Comparison of ENCODE assay signal across 8 cellular contexts in genomic region chr5:177472460-177473441, GRCh38. TPM values are rescaled to one million over a fixed set of nuclear protein-coding genes. Genes with fewer than 3 reads are reported as not detected.
DNase-seq lines count a peak whose midpoint lies in the region; ATAC-seq, FAIRE-seq and TF ChIP-seq lines count a peak whose summit lies in the region.

No MANE protein-coding gene starts in this region.

- BruUV-seq in MCF 10A (replicated peaks; lab: Mats Ljungman, UMichigan) = no TSS peak
- TSS peak; percentile 42 for BruUV-seq in HepG2 (replicated peaks; lab: Mats Ljungman, UMichigan)

- TF ChIP-seq CTCF in GM10266 (IDR thresholded peaks at IDR 0.05; ENCODE audit: control insufficient read depth, insufficient read depth, low read depth, missing control alignments) (peak; percentile 9), MCF 10A (IDR thresholded peaks at IDR 0.05; ENCODE audit: unreplicated experiment) (no peak), HepG2 (CRISPR knock-in tag; IDR thresholded peaks at IDR 0.05) (0 out of 2 replicates have a peak, but pooled peaks have one; percentile 11)

- H3K9ac ChIP-seq in HepG2 (ENCODE audit: insufficient read depth, low read depth, low read length) = peak overlapping the region; percentile 67

- FAIRE-seq in HepG2 (lab: Jason Lieb, UNC) = no peak

- H2AFZ ChIP-seq in HepG2 (ENCODE audit: low read length) = no peak overlapping the region

- CTCF ChIA-PET in T-cell (lab: Charles Lee) = interaction anchor here in 1 of 2 donors (0.8 to 0.9 kb wide), 2 partner anchors 25 to 82 kb away, joined by 3 read pairs; partner anchors contain the start of gene PDLIM7
- CTCF ChIA-PET in MCF 10A (lab: Yijun Ruan, JAX) = interaction anchor here (0.5 to 5.9 kb wide), 15 partner anchors 16 to 1591 kb away, joined by 3 to 65 read pairs (median 4); partner anchors contain the start of genes F12 and PDLIM7
- CTCF ChIA-PET in HepG2 (lab: Yijun Ruan, JAX; ENCODE audit: low intra/inter-chr PET ratio, low total read pairs) = no interaction called here

- H3K4me1 Mint-ChIP-seq in T-cell (peaks cover 37 to 43% (median 41%) of the 10 kb centered on the region in 3 donors), MCF 10A (ENCODE audit: insufficient read depth, unreplicated experiment) (peaks cover 50% of the 10 kb centered on the region)
- peaks cover 73% of the 10 kb centered on the region for H3K4me1 Mint-ChIP-seq in stimulated activated effector memory CD8-positive, alpha-beta T cell treated with anti-CD3 and anti-CD28 coated beads, Interleukin-12 subunit alpha, Interleukin-12 subunit beta, amount 100 ng/mL, for 72 hours

- H3K27ac Mint-ChIP-seq in T-cell (no peak overlapping the region), MCF 10A (ENCODE audit: low read depth, unreplicated experiment) (no peak overlapping the region)
- H3K27ac Mint-ChIP-seq in stimulated activated effector memory CD8-positive, alpha-beta T cell treated with anti-CD3 and anti-CD28 coated beads, Interleukin-12 subunit alpha, Interleukin-12 subunit beta, amount 100 ng/mL, for 72 hours = peak overlapping the region; percentile 86

- H3K79me2 ChIP-seq in HepG2 (ENCODE audit: insufficient read depth, low read length) = peaks cover 3% of the 10 kb centered on the region

- peaks cover 9% of the 10 kb centered on the region; the same call in 1 of the 2 replicates for H4K20me1 ChIP-seq in HepG2 (ENCODE audit: insufficient read depth, low read length)

- H3K4me3 ChIP-seq in HepG2 (replicated peaks in 1 of 3; ENCODE audit: insufficient read depth in 1 of 3, low read depth in 2 of 3, low read length in 3 of 3) = peak overlapping the region; percentile 65 to 77 (median 73)

- POLR2A ChIA-PET in T-cell (lab: Charles Lee) (interaction anchor here in 1 of 2 donors (0.5 kb wide), 1 partner anchor 520 kb away, joined by 5 read pairs; no protein-coding TSS in a partner anchor), MCF 10A (lab: Yijun Ruan, JAX) (interaction anchor here (0.7 to 2.8 kb wide), 5 partner anchors 10 to 30 kb away, joined by 3 to 14 read pairs (median 5); partner anchors contain the start of gene PDLIM7), HepG2 (lab: Yijun Ruan, JAX) (interaction anchor here (1.0 to 2.8 kb wide), 6 partner anchors 15 to 94 kb away, joined by 3 to 17 read pairs (median 7); no protein-coding TSS in a partner anchor)

- peak in 1 of 2 experiments; percentile 42; a peak in 1 of 4 replicates for TF ChIP-seq POLR2A in HepG2 (IDR thresholded peaks at IDR 0.05; ENCODE audit: insufficient read depth in 1 of 2, low read depth in 2 of 2, low read length in 2 of 2)

- H3K9me3 ChIP-seq in HepG2 (ENCODE audit: low read length) = no peaks in the 10 kb centered on the region

- H3K4me1 ChIP-seq in HepG2 (ENCODE audit: insufficient read depth, low read length) = peaks cover 56% of the 10 kb centered on the region

- peak overlapping the region; percentile 69 to 76 (median 69) for H3K4me3 Mint-ChIP-seq in T-cell
- peak overlapping the region; percentile 74 for H3K4me3 Mint-ChIP-seq in MCF 10A (ENCODE audit: unreplicated experiment)
- H3K4me3 Mint-ChIP-seq in stimulated activated effector memory CD8-positive, alpha-beta T cell treated with anti-CD3 and anti-CD28 coated beads, Interleukin-12 subunit alpha, Interleukin-12 subunit beta, amount 100 ng/mL, for 72 hours = peak overlapping the region; percentile 79

- no peak for TF ChIP-seq RAD21 in HepG2 (CRISPR knock-in tag; IDR thresholded peaks at IDR 0.05)

- no peak overlapping the region for H3K27ac ChIP-seq in HepG2 (ENCODE audit: extremely low read length, insufficient read depth, low read length)

- TF ChIP-seq EP300 in HepG2 (IDR thresholded peaks at IDR 0.05; ENCODE audit: low read depth in 2 of 2, low read length in 2 of 2) (no peak), HepG2 (CRISPR knock-in tag; IDR thresholded peaks at IDR 0.05; ENCODE audit: borderline replicate concordance) (no peak)

- WGBS in HepG2 (ENCODE audit: low lambda C conversion rate) = 3% methylated on average over 6 of the region's 93 CpGs

- H3K27me3 Mint-ChIP-seq in T-cell (peaks cover 0 to 5% of the 10 kb centered on the region in 2 donors), MCF 10A (ENCODE audit: insufficient read depth, unreplicated experiment) (no peaks in the 10 kb centered on the region)

- H3K36me3 Mint-ChIP-seq in T-cell = no peaks in the 10 kb centered on the region
- peaks cover 3% of the 10 kb centered on the region for H3K36me3 Mint-ChIP-seq in MCF 10A (ENCODE audit: insufficient read depth, unreplicated experiment)
- H3K36me3 Mint-ChIP-seq in stimulated activated effector memory CD8-positive, alpha-beta T cell treated with anti-CD3 and anti-CD28 coated beads, Interleukin-12 subunit alpha, Interleukin-12 subunit beta, amount 100 ng/mL, for 72 hours = peaks cover 17% of the 10 kb centered on the region

- no peaks in the 10 kb centered on the region for H3K27me3 ChIP-seq in HepG2 (ENCODE audit: control insufficient read depth in 1 of 2, insufficient read depth in 2 of 2, low read length in 2 of 2)

- intact Hi-C loops in MCF 10A (cut with micrococcal nuclease) = no loop called here
- intact Hi-C loops in HepG2 (cut with micrococcal nuclease; ENCODE audit: unreplicated experiment) = no loop called here
- intact Hi-C loops in posterior vena cava (cut with DNase I) = loop anchor here in 1 of 2 donors (2.0 kb wide), 1 partner anchor 16 kb away; no protein-coding TSS in a partner anchor

- peak; percentile 94 for DNase-seq in GM10266 (ENCODE audit: extremely low spot score)
- DNase-seq in T-cell = peak in 33 of 34 experiments; percentile 27 to 64 (median 48)
- DNase-seq in MCF 10A (ENCODE audit: unreplicated experiment) = no peak
- DNase-seq in HepG2 (ENCODE audit: low spot score) = peak; percentile 25
- DNase-seq in stimulated activated effector memory CD8-positive, alpha-beta T cell treated with anti-CD3 and anti-CD28 coated beads, Interleukin-12 subunit alpha, Interleukin-12 subunit beta, amount 100 ng/mL, for 72 hours (ENCODE audit: low spot score in 2 of 2) = peak; percentile 63 to 86
- DNase-seq in posterior vena cava (ENCODE audit: low spot score) = no peak

- in situ Hi-C loops in HepG2 (cut with HindIII; ENCODE audit: extremely low pct_ligation_motif_present, low pct_unique_long_range_greater_than_20kb) = loop anchor here (25.0 kb wide), 1 partner anchor 360 kb away; no protein-coding TSS in a partner anchor

- H3K4me2 ChIP-seq in HepG2 (ENCODE audit: low read depth, low read length) = peak overlapping the region; percentile 92

- ATAC-seq in HG02884 (IDR thresholded peaks at IDR 0.05; ENCODE audit: unreplicated experiment) = peak; percentile 45
- ATAC-seq in T-cell (replicated peaks in 1 of 4) = peak; percentile 54 to 61 (median 59)
- ATAC-seq in HepG2 = peak; percentile 26
- peak; percentile 81 for ATAC-seq in stimulated activated effector memory CD8-positive, alpha-beta T cell treated with anti-CD3 and anti-CD28 coated beads, Interleukin-12 subunit alpha, Interleukin-12 subunit beta, amount 100 ng/mL, for 72 hours
- ATAC-seq in GM19328 (IDR thresholded peaks at IDR 0.05; ENCODE audit: unreplicated experiment) = no peak

- no peaks in the 10 kb centered on the region for H3K9me3 Mint-ChIP-seq in T-cell
- no peaks in the 10 kb centered on the region for H3K9me3 Mint-ChIP-seq in MCF 10A (ENCODE audit: unreplicated experiment)
- H3K9me3 Mint-ChIP-seq in stimulated activated effector memory CD8-positive, alpha-beta T cell treated with anti-CD3 and anti-CD28 coated beads, Interleukin-12 subunit alpha, Interleukin-12 subunit beta, amount 100 ng/mL, for 72 hours = no peaks in the 10 kb centered on the region

- H3K36me3 ChIP-seq in HepG2 (replicated peaks in 1 of 2; ENCODE audit: control insufficient read depth in 1 of 2, insufficient read depth in 2 of 2, low read length in 2 of 2) = no peaks in the 10 kb centered on the region

RNA-seq across cellular contexts. Expression of gene DBN1, which starts 0.7 kb away (rescaled TPM):
- 10 to 100 TPM; 11.6 to 41.3 (median 21.1) TPM for total RNA-seq in T-cell
- 149 and 165 TPM in 2 replicates for total RNA-seq in MCF 10A (2022)
- 15.7 and 37.3 TPM in 2 replicates for total RNA-seq in HepG2 (2016; rRNA removed; fragmentation: Illumina TruSeq; extraction: Trizol)
- total RNA-seq in HepG2 (2016; cell fraction: cytosol; rRNA removed; fragmentation: Illumina TruSeq; extraction: Trizol; ENCODE audit: low read depth) = 6.9 and 9.3 TPM in 2 replicates
- total RNA-seq in HepG2 (2016; cell fraction: insoluble cytoplasmic fraction; rRNA removed; fragmentation: Illumina TruSeq; extraction: Trizol) = 12.8 and 37.5 TPM in 2 replicates
- 12.9 and 15.2 TPM in 2 replicates for total RNA-seq in HepG2 (2016; cell fraction: membrane; rRNA removed; fragmentation: Illumina TruSeq; extraction: Trizol)
- 33.8 and 39.3 TPM in 2 replicates for total RNA-seq in HepG2 (2016; cell fraction: nucleus; rRNA removed; fragmentation: Illumina TruSeq; extraction: Trizol)
- 27.0 and 30.9 TPM in 2 replicates for polyA plus RNA-seq in HepG2 (2011; rRNA removed)
- 14.1 and 18.1 TPM in 2 replicates for polyA plus RNA-seq in HepG2 (2011; cell fraction: cytosol; rRNA removed)
- polyA plus RNA-seq in HepG2 (2011; cell fraction: nucleus; rRNA removed) = 167 and 276 TPM in 2 replicates
- 16.5 and 21.1 TPM in 2 replicates for polyA plus RNA-seq in HepG2 (2012)
- polyA plus RNA-seq in HepG2 (2016; cell fraction: cytosol; fragmentation: Illumina TruSeq; extraction: Trizol; ENCODE audit: low read depth) = 7.2 and 8.7 TPM in 2 replicates
- 16.0 and 21.2 TPM in 2 replicates for polyA plus RNA-seq in HepG2 (2016; cell fraction: insoluble cytoplasmic fraction; fragmentation: Illumina TruSeq; extraction: Trizol; ENCODE audit: low read depth)
- 11.4 and 15.4 TPM in 2 replicates for polyA plus RNA-seq in HepG2 (2016; cell fraction: membrane; fragmentation: Illumina TruSeq; extraction: Trizol; ENCODE audit: low read depth)
- polyA plus RNA-seq in HepG2 (2016; cell fraction: nucleus; fragmentation: Illumina TruSeq; extraction: Trizol; ENCODE audit: insufficient read depth, low read depth) = 72.9 and 77.5 TPM in 2 replicates
- polyA minus RNA-seq in HepG2 (2011; rRNA and poly(A)+ RNA removed; ENCODE audit: low replicate concordance) = 30.4 and 47.5 TPM in 2 replicates
- polyA minus RNA-seq in HepG2 (2011; cell fraction: cytosol; rRNA and poly(A)+ RNA removed) = 13.2 and 16.4 TPM in 2 replicates
- 42.1 and 43.0 TPM in 2 replicates for polyA minus RNA-seq in HepG2 (2011; cell fraction: nucleus; rRNA and poly(A)+ RNA removed)
- 100 to 1,000 TPM in 1 of 2 donors, 10 to 100 TPM in 1; 94.9 to 121 TPM for total RNA-seq in posterior vena cava

RNA-seq across cellular contexts. Expression of gene PDLIM7, which starts 24.7 kb away (rescaled TPM):
- total RNA-seq in T-cell = 10 to 100 TPM in 4 of 5 donors, 1 to 10 TPM in 1; 9.8 to 17.8 (median 12.8) TPM
- 164 and 257 TPM in 2 replicates for total RNA-seq in MCF 10A (2022)
- total RNA-seq in HepG2 (2016; rRNA removed; fragmentation: Illumina TruSeq; extraction: Trizol) = 17.7 and 21.1 TPM in 2 replicates
- total RNA-seq in HepG2 (2016; cell fraction: cytosol; rRNA removed; fragmentation: Illumina TruSeq; extraction: Trizol; ENCODE audit: low read depth) = 6.1 and 8.5 TPM in 2 replicates
- total RNA-seq in HepG2 (2016; cell fraction: insoluble cytoplasmic fraction; rRNA removed; fragmentation: Illumina TruSeq; extraction: Trizol) = 14.8 and 20.5 TPM in 2 replicates
- 10.1 and 15.4 TPM in 2 replicates for total RNA-seq in HepG2 (2016; cell fraction: membrane; rRNA removed; fragmentation: Illumina TruSeq; extraction: Trizol)
- total RNA-seq in HepG2 (2016; cell fraction: nucleus; rRNA removed; fragmentation: Illumina TruSeq; extraction: Trizol) = 15.8 and 17.5 TPM in 2 replicates
- 31.3 and 38.4 TPM in 2 replicates for polyA plus RNA-seq in HepG2 (2011; rRNA removed)
- polyA plus RNA-seq in HepG2 (2011; cell fraction: cytosol; rRNA removed) = 16.0 and 26.2 TPM in 2 replicates
- 208 and 260 TPM in 2 replicates for polyA plus RNA-seq in HepG2 (2011; cell fraction: nucleus; rRNA removed)
- polyA plus RNA-seq in HepG2 (2012) = 13.5 and 20.9 TPM in 2 replicates
- 9.0 and 11.5 TPM in 2 replicates for polyA plus RNA-seq in HepG2 (2016; cell fraction: cytosol; fragmentation: Illumina TruSeq; extraction: Trizol; ENCODE audit: low read depth)
- polyA plus RNA-seq in HepG2 (2016; cell fraction: insoluble cytoplasmic fraction; fragmentation: Illumina TruSeq; extraction: Trizol; ENCODE audit: low read depth) = 21.0 and 30.6 TPM in 2 replicates
- 14.1 and 15.2 TPM in 2 replicates for polyA plus RNA-seq in HepG2 (2016; cell fraction: membrane; fragmentation: Illumina TruSeq; extraction: Trizol; ENCODE audit: low read depth)
- polyA plus RNA-seq in HepG2 (2016; cell fraction: nucleus; fragmentation: Illumina TruSeq; extraction: Trizol; ENCODE audit: insufficient read depth, low read depth) = 62.3 and 63.3 TPM in 2 replicates
- polyA minus RNA-seq in HepG2 (2011; rRNA and poly(A)+ RNA removed; ENCODE audit: low replicate concordance) = 26.3 and 38.9 TPM in 2 replicates
- 12.7 and 14.1 TPM in 2 replicates for polyA minus RNA-seq in HepG2 (2011; cell fraction: cytosol; rRNA and poly(A)+ RNA removed)
- 49.5 and 52.4 TPM in 2 replicates for polyA minus RNA-seq in HepG2 (2011; cell fraction: nucleus; rRNA and poly(A)+ RNA removed)
- 100 to 1,000 TPM; 448 to 580 TPM for total RNA-seq in posterior vena cava

RNA-seq across cellular contexts. Expression of gene PRR7, which starts 26.1 kb away (rescaled TPM):
- total RNA-seq in T-cell (10 to 100 TPM in 4 of 5 donors, 1 to 10 TPM in 1; 9.5 to 28.2 (median 12.3) TPM), MCF 10A (2022) (15.0 and 23.2 TPM in 2 replicates), HepG2 (2016; rRNA removed; fragmentation: Illumina TruSeq; extraction: Trizol) (3.9 and 5.0 TPM in 2 replicates), posterior vena cava (1 to 10 TPM in 1 of 2 donors, under 1 TPM in 1; 0.79 to 2.0 TPM)
- 16.0 and 17.8 TPM in 2 replicates for total RNA-seq in HepG2 (2016; cell fraction: cytosol; rRNA removed; fragmentation: Illumina TruSeq; extraction: Trizol; ENCODE audit: low read depth)
- 3.2 and 5.8 TPM in 2 replicates for total RNA-seq in HepG2 (2016; cell fraction: insoluble cytoplasmic fraction; rRNA removed; fragmentation: Illumina TruSeq; extraction: Trizol)
- total RNA-seq in HepG2 (2016; cell fraction: membrane; rRNA removed; fragmentation: Illumina TruSeq; extraction: Trizol) = 13.3 and 19.1 TPM in 2 replicates
- total RNA-seq in HepG2 (2016; cell fraction: nucleus; rRNA removed; fragmentation: Illumina TruSeq; extraction: Trizol) = 2.0 and 2.5 TPM in 2 replicates
- polyA plus RNA-seq in HepG2 (2011; rRNA removed) = 4.8 and 6.7 TPM in 2 replicates
- polyA plus RNA-seq in HepG2 (2011; cell fraction: cytosol; rRNA removed) = 6.4 and 16.7 TPM in 2 replicates
- 14.7 and 21.3 TPM in 2 replicates for polyA plus RNA-seq in HepG2 (2011; cell fraction: nucleus; rRNA removed)
- 1.5 and 3.1 TPM in 2 replicates for polyA plus RNA-seq in HepG2 (2012)
- 20.2 and 21.6 TPM in 2 replicates for polyA plus RNA-seq in HepG2 (2016; cell fraction: cytosol; fragmentation: Illumina TruSeq; extraction: Trizol; ENCODE audit: low read depth)
- 4.9 and 5.8 TPM in 2 replicates for polyA plus RNA-seq in HepG2 (2016; cell fraction: insoluble cytoplasmic fraction; fragmentation: Illumina TruSeq; extraction: Trizol; ENCODE audit: low read depth)
- polyA plus RNA-seq in HepG2 (2016; cell fraction: membrane; fragmentation: Illumina TruSeq; extraction: Trizol; ENCODE audit: low read depth) = 16.9 and 17.7 TPM in 2 replicates
- polyA plus RNA-seq in HepG2 (2016; cell fraction: nucleus; fragmentation: Illumina TruSeq; extraction: Trizol; ENCODE audit: insufficient read depth, low read depth) = 5.8 and 6.9 TPM in 2 replicates
- polyA minus RNA-seq in HepG2 (2011; rRNA and poly(A)+ RNA removed; ENCODE audit: low replicate concordance) = 0.94 and 6.4 TPM in 2 replicates
- polyA minus RNA-seq in HepG2 (2011; cell fraction: cytosol; rRNA and poly(A)+ RNA removed) = 3.2 and 5.0 TPM in 2 replicates
- polyA minus RNA-seq in HepG2 (2011; cell fraction: nucleus; rRNA and poly(A)+ RNA removed) = 1.1 and 1.4 TPM in 2 replicates

RNA-seq across cellular contexts. Expression of gene DOK3, which starts 36.9 kb away (rescaled TPM):
- total RNA-seq in T-cell = 1 to 10 TPM; 1.1 to 5.8 (median 4.3) TPM
- 5.4 and 6.0 TPM in 2 replicates for total RNA-seq in MCF 10A (2022)
- 0.48 and 1.4 TPM in 2 replicates for total RNA-seq in HepG2 (2016; rRNA removed; fragmentation: Illumina TruSeq; extraction: Trizol)
- 0.44 and 0.51 TPM in 2 replicates for total RNA-seq in HepG2 (2016; cell fraction: cytosol; rRNA removed; fragmentation: Illumina TruSeq; extraction: Trizol; ENCODE audit: low read depth)
- 0.40 and 1.6 TPM in 2 replicates for total RNA-seq in HepG2 (2016; cell fraction: insoluble cytoplasmic fraction; rRNA removed; fragmentation: Illumina TruSeq; extraction: Trizol)
- 0.43 and 0.52 TPM in 2 replicates for total RNA-seq in HepG2 (2016; cell fraction: membrane; rRNA removed; fragmentation: Illumina TruSeq; extraction: Trizol)
- total RNA-seq in HepG2 (2016; cell fraction: nucleus; rRNA removed; fragmentation: Illumina TruSeq; extraction: Trizol) = 3.1 and 3.4 TPM in 2 replicates
- polyA plus RNA-seq in HepG2 (2011; rRNA removed) = 1.5 and 1.7 TPM in 2 replicates
- 0.45 and 0.52 TPM in 2 replicates for polyA plus RNA-seq in HepG2 (2011; cell fraction: cytosol; rRNA removed)
- 11.5 and 16.7 TPM in 2 replicates for polyA plus RNA-seq in HepG2 (2011; cell fraction: nucleus; rRNA removed)
- 0.60 and 1.5 TPM in 2 replicates for polyA plus RNA-seq in HepG2 (2012)
- polyA plus RNA-seq in HepG2 (2016; cell fraction: cytosol; fragmentation: Illumina TruSeq; extraction: Trizol; ENCODE audit: low read depth) = 0.17 and 0.23 TPM in 2 replicates
- 0.77 and 0.99 TPM in 2 replicates for polyA plus RNA-seq in HepG2 (2016; cell fraction: insoluble cytoplasmic fraction; fragmentation: Illumina TruSeq; extraction: Trizol; ENCODE audit: low read depth)
- polyA plus RNA-seq in HepG2 (2016; cell fraction: membrane; fragmentation: Illumina TruSeq; extraction: Trizol; ENCODE audit: low read depth) = 0.26 and 0.50 TPM in 2 replicates
- 7.2 and 8.3 TPM in 2 replicates for polyA plus RNA-seq in HepG2 (2016; cell fraction: nucleus; fragmentation: Illumina TruSeq; extraction: Trizol; ENCODE audit: insufficient read depth, low read depth)
- 3.4 and 4.3 TPM in 2 replicates for polyA minus RNA-seq in HepG2 (2011; rRNA and poly(A)+ RNA removed; ENCODE audit: low replicate concordance)
- polyA minus RNA-seq in HepG2 (2011; cell fraction: cytosol; rRNA and poly(A)+ RNA removed) = not detected in 2 replicates
- 4.4 and 4.8 TPM in 2 replicates for polyA minus RNA-seq in HepG2 (2011; cell fraction: nucleus; rRNA and poly(A)+ RNA removed)
- 10 to 100 TPM in 1 of 2 donors, 1 to 10 TPM in 1; 8.0 to 19.2 TPM for total RNA-seq in posterior vena cava

RNA-seq across cellular contexts. Expression of gene DDX41, which starts 44.0 kb away (rescaled TPM):
- 100 to 1,000 TPM in 3 of 5 donors, 10 to 100 TPM in 2; 64.8 to 118 (median 106) TPM for total RNA-seq in T-cell
- 125 and 135 TPM in 2 replicates for total RNA-seq in MCF 10A (2022)
- 62.8 and 83.0 TPM in 2 replicates for total RNA-seq in HepG2 (2016; rRNA removed; fragmentation: Illumina TruSeq; extraction: Trizol)
- total RNA-seq in HepG2 (2016; cell fraction: cytosol; rRNA removed; fragmentation: Illumina TruSeq; extraction: Trizol; ENCODE audit: low read depth) = 9.4 and 10.4 TPM in 2 replicates
- total RNA-seq in HepG2 (2016; cell fraction: insoluble cytoplasmic fraction; rRNA removed; fragmentation: Illumina TruSeq; extraction: Trizol) = 68.8 and 106 TPM in 2 replicates
- total RNA-seq in HepG2 (2016; cell fraction: membrane; rRNA removed; fragmentation: Illumina TruSeq; extraction: Trizol) = 20.1 and 24.5 TPM in 2 replicates
- 56.7 and 63.3 TPM in 2 replicates for total RNA-seq in HepG2 (2016; cell fraction: nucleus; rRNA removed; fragmentation: Illumina TruSeq; extraction: Trizol)
- 99.5 and 105 TPM in 2 replicates for polyA plus RNA-seq in HepG2 (2011; rRNA removed)
- polyA plus RNA-seq in HepG2 (2011; cell fraction: cytosol; rRNA removed) = 84.0 and 131 TPM in 2 replicates
- 340 and 476 TPM in 2 replicates for polyA plus RNA-seq in HepG2 (2011; cell fraction: nucleus; rRNA removed)
- 39.9 and 70.4 TPM in 2 replicates for polyA plus RNA-seq in HepG2 (2012)
- 12.3 and 13.1 TPM in 2 replicates for polyA plus RNA-seq in HepG2 (2016; cell fraction: cytosol; fragmentation: Illumina TruSeq; extraction: Trizol; ENCODE audit: low read depth)
- 84.7 and 86.0 TPM in 2 replicates for polyA plus RNA-seq in HepG2 (2016; cell fraction: insoluble cytoplasmic fraction; fragmentation: Illumina TruSeq; extraction: Trizol; ENCODE audit: low read depth)
- polyA plus RNA-seq in HepG2 (2016; cell fraction: membrane; fragmentation: Illumina TruSeq; extraction: Trizol; ENCODE audit: low read depth) = 20.4 and 21.8 TPM in 2 replicates
- 142 and 157 TPM in 2 replicates for polyA plus RNA-seq in HepG2 (2016; cell fraction: nucleus; fragmentation: Illumina TruSeq; extraction: Trizol; ENCODE audit: insufficient read depth, low read depth)
- polyA minus RNA-seq in HepG2 (2011; rRNA and poly(A)+ RNA removed; ENCODE audit: low replicate concordance) = 101 and 102 TPM in 2 replicates
- 45.9 and 55.5 TPM in 2 replicates for polyA minus RNA-seq in HepG2 (2011; cell fraction: cytosol; rRNA and poly(A)+ RNA removed)
- 103 and 117 TPM in 2 replicates for polyA minus RNA-seq in HepG2 (2011; cell fraction: nucleus; rRNA and poly(A)+ RNA removed)
- total RNA-seq in posterior vena cava = 10 to 100 TPM; 52.1 to 52.6 TPM

Comparison
In these comparisons a context has a peak if more than half of its experiments do, and no peak if none do; other contexts are left out.
1. DNase-seq: peak in GM10266 (single experiment), T-cell (33 of 34), HepG2 (single experiment) and stimulated activated effector memory CD8-positive, alpha-beta T cell treated with anti-CD3 and anti-CD28 coated beads, Interleukin-12 subunit alpha, Interleukin-12 subunit beta, amount 100 ng/mL, for 72 hours (2 of 2); none in MCF 10A (single experiment) and posterior vena cava (single experiment).
2. Peak in every context shown above with its lines, with median percentiles within 50 percentile points of each other: H3K4me3 Mint-ChIP-seq.